18 cellular contexts compared by ENCODE assay signal in the genomic region with DNA sequence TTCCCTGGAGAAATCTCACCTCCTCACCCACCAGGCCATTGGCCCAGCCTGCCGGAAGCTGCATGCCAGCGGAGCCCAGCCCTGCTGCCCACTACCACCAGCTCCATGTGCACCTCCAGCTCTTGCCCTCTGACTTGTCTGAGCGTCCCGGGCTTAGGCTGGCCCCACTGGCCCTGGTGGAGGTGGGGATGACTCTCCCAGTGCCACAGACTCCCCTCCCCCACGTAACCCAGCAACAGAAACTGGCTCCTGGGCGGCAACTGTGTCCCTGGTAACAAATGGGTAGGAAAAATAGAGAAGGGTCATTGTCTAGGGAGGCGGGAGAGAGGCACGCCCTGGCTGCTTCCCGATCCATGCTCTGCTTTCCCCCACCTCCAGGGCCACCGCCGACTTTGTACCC. TPM values are rescaled to one million over a fixed set of nuclear protein-coding genes. Genes with fewer than 3 reads are reported as not detected.
A peak's percentile ranks its signal among the peaks of the same experiment; 100 is the strongest.
DNase-seq lines count a peak whose midpoint lies in the region; TF ChIP-seq lines count a peak whose summit lies in the region.
"Had no signal": no experiment of that assay in that cellular context is flagged by ENCODE, and none has a peak within 500 bp of the region (broad histone marks: within the 10 kb centered on the region; RNA-seq: fewer than 3 reads in every experiment).

No MANE protein-coding gene starts in this region.

- TF ChIP-seq EP300 in esophagus muscularis mucosa (IDR thresholded peaks at IDR 0.05) = no peak

- no peak for TF ChIP-seq POLR2A in esophagus muscularis mucosa (IDR thresholded peaks at IDR 0.05; ENCODE audit: low read depth)

- DNase-seq in NCI-H69 (lab: John Stamatoyannopoulos, UW) (peak; percentile 44), esophagus muscularis mucosa (ENCODE audit: extremely low spot score) (no peak), posterior vena cava (ENCODE audit: low spot score) (peak; percentile 79), colonic mucosa (no peak), HEK293T (ENCODE audit: extremely low spot score) (no peak), glomerular visceral epithelial cell (ENCODE audit: extremely low spot score) (no peak), MG63 (no peak)
- DNase-seq: activated naive CD4-positive, alpha-beta T cell treated with Interleukin-2 at 50 U/mL for 16 hours; DMS79; mesendoderm; NCI-H2107; stimulated activated CD4-positive, alpha-beta T cell treated with anti-CD3 and anti-CD28 coated beads, Interleukin-15, amount 100 ng/mL, for 24 hours; thyroid gland had no signal

- intact Hi-C loops in esophagus muscularis mucosa (cut with DNase I) (loop anchor here (2.0 kb wide), 1 partner anchor 15 kb away; no protein-coding TSS in a partner anchor), posterior vena cava (cut with DNase I) (no loop called here), colonic mucosa (cut with DNase I) (no loop called here)

- no peaks in the 10 kb centered on the region for H3K27me3 ChIP-seq in BLaER1 treated with 17β-estradiol and CSF1 and Interleukin-3, amounts not matched to agents 10 nM and 100 nM
- H3K27me3 ChIP-seq in esophagus muscularis mucosa (no peaks in the 10 kb centered on the region), colonic mucosa (no peaks in the 10 kb centered on the region), MG63 (no peaks in the 10 kb centered on the region)
- H3K27me3 ChIP-seq: ovary, thyroid gland had no signal

- H3K9me3 ChIP-seq in BLaER1 treated with 17β-estradiol and CSF1 and Interleukin-3, amounts not matched to agents 10 nM and 100 nM (replicated peaks in 1 of 11) = no peaks in the 10 kb centered on the region
- H3K9me3 ChIP-seq in esophagus muscularis mucosa (no peaks in the 10 kb centered on the region), colonic mucosa (no peaks in the 10 kb centered on the region), MG63 (no peaks in the 10 kb centered on the region)
- H3K9me3 ChIP-seq: ovary, thyroid gland had no signal

- H3K4me1 ChIP-seq in BLaER1 treated with 17β-estradiol and CSF1 and Interleukin-3, amounts not matched to agents 10 nM and 100 nM = peaks cover 46 to 74% (median 61%) of the 10 kb centered on the region in 10 experiments
- H3K4me1 ChIP-seq in esophagus muscularis mucosa (peaks cover 61 to 93% (median 87%) of the 10 kb centered on the region in 4 donors), colonic mucosa (peaks cover 4% of the 10 kb centered on the region)

- 0 out of 22 replicates have a peak overlapping the region, but pooled peaks of 1 of the 11 experiments have one; percentile 83 for H3K4me2 ChIP-seq in BLaER1 treated with 17β-estradiol and CSF1 and Interleukin-3, amounts not matched to agents 10 nM and 100 nM

- H3K9ac ChIP-seq in BLaER1 treated with 17β-estradiol and CSF1 and Interleukin-3, amounts not matched to agents 10 nM and 100 nM = peak overlapping the region in 6 of 11 experiments; percentile 18 to 88 (median 30); a peak in 7 of 22 replicates
- H3K9ac ChIP-seq in colonic mucosa (ENCODE audit: low read depth in 2 of 2, low read length in 2 of 2) = no peak overlapping the region

- no peak overlapping the region; a peak in 1 of 22 replicates for H3K27ac ChIP-seq in BLaER1 treated with 17β-estradiol and CSF1 and Interleukin-3, amounts not matched to agents 10 nM and 100 nM
- H3K27ac ChIP-seq in esophagus muscularis mucosa (replicated peaks in 1 of 4) = peak overlapping the region; percentile 93 to 100 (median 96)
- no peak overlapping the region for H3K27ac ChIP-seq in colonic mucosa
- H3K27ac ChIP-seq: ovary had no signal

- H4K20me1 ChIP-seq in BLaER1 treated with 17β-estradiol and CSF1 and Interleukin-3, amounts not matched to agents 10 nM and 100 nM = peaks cover 31 to 92% (median 64%) of the 10 kb centered on the region in 11 experiments

- H3K4me3 ChIP-seq in BLaER1 treated with 17β-estradiol and CSF1 and Interleukin-3, amounts not matched to agents 10 nM and 100 nM = no peak overlapping the region
- H3K4me3 ChIP-seq in esophagus muscularis mucosa = no peak overlapping the region
- no peak overlapping the region for H3K4me3 ChIP-seq in colonic mucosa
- no peak overlapping the region for H3K4me3 ChIP-seq in MG63
- H3K4me3 ChIP-seq: ovary, thyroid gland had no signal

- CTCF ChIA-PET in HEK293T (lab: Yijun Ruan, JAX) = interaction anchor here (4.0 kb wide), 1 partner anchor 11 kb away, joined by 31 read pairs; no protein-coding TSS in a partner anchor

- H3K36me3 ChIP-seq in BLaER1 treated with 17β-estradiol and CSF1 and Interleukin-3, amounts not matched to agents 10 nM and 100 nM = peaks cover 52 to 68% (median 65%) of the 10 kb centered on the region in 11 experiments
- H3K36me3 ChIP-seq in esophagus muscularis mucosa (peaks cover 33 to 61% (median 58%) of the 10 kb centered on the region in 4 donors), colonic mucosa (peaks cover 8% of the 10 kb centered on the region), MG63 (peaks cover 8% of the 10 kb centered on the region)
- H3K36me3 ChIP-seq: ovary had no signal

- 39% methylated on average over 6 of the region's 11 CpGs for WGBS in esophagus muscularis mucosa

- POLR2A ChIA-PET in HEK293T (lab: Yijun Ruan, JAX) = interaction anchor here (1.6 kb wide), 2 partner anchors 11 to 30 kb away, joined by 6 to 7 read pairs; no protein-coding TSS in a partner anchor

- TF ChIP-seq CTCF in esophagus muscularis mucosa (IDR thresholded peaks at IDR 0.05) (no peak), colonic mucosa (IDR thresholded peaks at IDR 0.05) (no peak)

TF ChIP-seq in HEK293T, 16 proteins besides CTCF, POLR2A, EP300 and RAD21:
- TF ChIP-seq SP1 (IDR thresholded peaks at IDR 0.05) (no peak), ELF4 (IDR thresholded peaks at IDR 0.05) (no peak), NFRKB (IDR thresholded peaks at IDR 0.05) (no peak), HDGF (IDR thresholded peaks at IDR 0.05; ENCODE audit: borderline replicate concordance) (no peak), ARNT (IDR thresholded peaks at IDR 0.05) (no peak), L3MBTL2 (conservative IDR thresholded peaks at IDR 0.05) (no peak)

RNA-seq across cellular contexts. Expression of a gene that starts 11.0 kb away (rescaled TPM):
- total RNA-seq in esophagus muscularis mucosa (10 to 100 TPM; 37.4 to 66.6 (median 46.4) TPM), posterior vena cava (10 to 100 TPM; 18.6 to 39.7 TPM), colonic mucosa (10 to 100 TPM; 51.6 to 57.0 TPM)
- 9.7 and 13.4 TPM in 2 replicates for total RNA-seq in MG63 (2014; rRNA removed; shearing (Covaris generic); ENCODE audit: low replicate concordance)

RNA-seq across cellular contexts. Expression of a gene that starts 20.9 kb away (rescaled TPM):
- total RNA-seq in esophagus muscularis mucosa = not detected
- under 1 TPM in 1 of 2 donors, not detected in 1; 0.37 TPM for total RNA-seq in posterior vena cava
- total RNA-seq in colonic mucosa = not detected
- total RNA-seq in MG63 (2014; rRNA removed; shearing (Covaris generic); ENCODE audit: low replicate concordance) = not detected in 2 replicates
- total RNA-seq: epithelial cell of proximal tubule, HT-29, SK-MEL-5, thyroid gland had no signal

RNA-seq across cellular contexts. Expression of a gene that starts 22.0 kb away (rescaled TPM):
- total RNA-seq in esophagus muscularis mucosa (100 to 1,000 TPM; 149 to 297 (median 239) TPM), posterior vena cava (100 to 1,000 TPM; 261 to 265 TPM), colonic mucosa (10 to 100 TPM; 48.7 to 77.4 TPM)
- total RNA-seq in MG63 (2014; rRNA removed; shearing (Covaris generic); ENCODE audit: low replicate concordance) = 73.9 and 114 TPM in 2 replicates

RNA-seq across cellular contexts. Expression of a gene that starts 34.2 kb away (rescaled TPM):
- total RNA-seq in esophagus muscularis mucosa (100 to 1,000 TPM in 1 of 4 donors, 10 to 100 TPM in 3; 49.4 to 106 (median 85.8) TPM), posterior vena cava (10 to 100 TPM; 47.3 to 53.3 TPM), colonic mucosa (100 to 1,000 TPM in 1 of 2 donors, 10 to 100 TPM in 1; 52.8 to 129 TPM)
- 87.8 and 101 TPM in 2 replicates for total RNA-seq in MG63 (2014; rRNA removed; shearing (Covaris generic); ENCODE audit: low replicate concordance)

RNA-seq across cellular contexts. Expression of a gene that starts 41.2 kb away (rescaled TPM):
- total RNA-seq in esophagus muscularis mucosa = 1 to 10 TPM; 2.1 to 6.7 (median 3.4) TPM
- 1 to 10 TPM; 2.5 to 3.9 TPM for total RNA-seq in posterior vena cava
- total RNA-seq in colonic mucosa = 1 to 10 TPM; 2.5 to 4.2 TPM
- 3.0 and 8.0 TPM in 2 replicates for total RNA-seq in MG63 (2014; rRNA removed; shearing (Covaris generic); ENCODE audit: low replicate concordance)

Comparison
In these comparisons a context has a peak if more than half of its experiments do, and no peak if none do; other contexts are left out.
1. H3K27ac ChIP-seq: peak in esophagus muscularis mucosa (4 of 4); none in BLaER1 treated with 17β-estradiol and CSF1 and Interleukin-3, amounts not matched to agents 10 nM and 100 nM (0 of 11) and colonic mucosa (single experiment).
2. H3K9ac ChIP-seq: peak in BLaER1 treated with 17β-estradiol and CSF1 and Interleukin-3, amounts not matched to agents 10 nM and 100 nM (6 of 11); none in colonic mucosa (0 of 2).
3. DNase-seq: peak in NCI-H69 (single experiment) and posterior vena cava (single experiment); none in esophagus muscularis mucosa (single experiment), colonic mucosa (single experiment), HEK293T (single experiment), glomerular visceral epithelial cell (single experiment) and MG63 (single experiment).